ENCODE assay signal across 21 cellular contexts in genomic region chr2:234419726-234420125, GRCh38.
DNase-seq lines count a peak whose midpoint lies in the region; ATAC-seq, FAIRE-seq and TF ChIP-seq lines count a peak whose summit lies in the region.
"Had no signal": no experiment of that assay in that cellular context is flagged by ENCODE, and none has a peak within 500 bp of the region (broad histone marks: within the 10 kb centered on the region; RNA-seq: fewer than 3 reads in every experiment).

No MANE protein-coding gene starts in this region.

- H3K14ac ChIP-seq in mesenchymal stem cell (ENCODE audit: low read length in 2 of 2) = no peak overlapping the region

- no peak overlapping the region for H4K91ac ChIP-seq in mesenchymal stem cell (ENCODE audit: low read length)

- peak overlapping the region; percentile 96 for H2AK5ac ChIP-seq in mesenchymal stem cell (ENCODE audit: low read length, severe bottlenecking)

- H3K4me3 ChIP-seq in mesenchymal stem cell (ENCODE audit: insufficient read depth in 1 of 2, low read depth in 1 of 2, low read length in 2 of 2) = no peak overlapping the region
- H3K4me3 ChIP-seq: HAP-1 had no signal

- no peaks in the 10 kb centered on the region for H3K27me3 ChIP-seq in CD4-positive, alpha-beta T cell (ENCODE audit: control insufficient read depth, insufficient read depth, low read length)
- H3K27me3 ChIP-seq in mesenchymal stem cell (ENCODE audit: control insufficient read depth in 1 of 2, insufficient read depth in 1 of 2, low read length in 2 of 2) = no peaks in the 10 kb centered on the region
- H3K27me3 ChIP-seq: BE2C had no signal

- H3K9me3 Mint-ChIP-seq in T-helper 1 cell treated with Interleukin-12 subunit alpha and Interleukin-12 subunit beta and Interleukin-4 antibody, amounts not matched to agents 30 μg/mL and 1 μg/mL, for 36 hours = peaks cover 12% of the 10 kb centered on the region
- H3K9me3 Mint-ChIP-seq in CD4-positive, alpha-beta T cell = peaks cover 4% of the 10 kb centered on the region
- H3K9me3 Mint-ChIP-seq in T-cell = peaks cover 4 to 8% (median 6%) of the 10 kb centered on the region in 3 donors

- H3K27ac ChIP-seq in CD4-positive, alpha-beta T cell (ENCODE audit: low read depth, low read length) = peak overlapping the region; percentile 33
- H3K27ac ChIP-seq in mesenchymal stem cell (ENCODE audit: low read length, poor library complexity, severe bottlenecking) = no peak overlapping the region

- no peak overlapping the region for H2BK5ac ChIP-seq in mesenchymal stem cell (ENCODE audit: low read depth, low read length, poor library complexity, severe bottlenecking)

- H2BK15ac ChIP-seq in mesenchymal stem cell (ENCODE audit: low read depth, poor library complexity, severe bottlenecking) = no peak overlapping the region

- peak overlapping the region; percentile 38 for H3K27ac Mint-ChIP-seq in T-helper 1 cell treated with Interleukin-12 subunit alpha and Interleukin-12 subunit beta and Interleukin-4 antibody, amounts not matched to agents 30 μg/mL and 1 μg/mL, for 36 hours
- peak overlapping the region; percentile 97 for H3K27ac Mint-ChIP-seq in CD4-positive, alpha-beta T cell
- peak overlapping the region; percentile 97 to 98 for H3K27ac Mint-ChIP-seq in T-cell

- peaks cover 6% of the 10 kb centered on the region for H3K9me3 ChIP-seq in CD4-positive, alpha-beta T cell (ENCODE audit: control insufficient read depth, low read length)
- no peaks in the 10 kb centered on the region for H3K9me3 ChIP-seq in mesenchymal stem cell (ENCODE audit: control insufficient read depth, low read length)
- H3K9me3 ChIP-seq: BE2C, HAP-1 had no signal

- H3K4ac ChIP-seq in mesenchymal stem cell (ENCODE audit: low read depth in 1 of 2, low read length in 2 of 2) = no peak overlapping the region

- H3K27me3 Mint-ChIP-seq in T-helper 1 cell treated with Interleukin-12 subunit alpha and Interleukin-12 subunit beta and Interleukin-4 antibody, amounts not matched to agents 30 μg/mL and 1 μg/mL, for 36 hours (ENCODE audit: low read depth) = no peaks in the 10 kb centered on the region
- no peaks in the 10 kb centered on the region for H3K27me3 Mint-ChIP-seq in CD4-positive, alpha-beta T cell
- no peaks in the 10 kb centered on the region for H3K27me3 Mint-ChIP-seq in T-cell

- CTCF ChIA-PET in CD4-positive, alpha-beta T cell (lab: Charles Lee) = interaction anchor here (1.6 kb wide), 1 partner anchor 27 kb away, joined by 3 read pairs; no protein-coding TSS in a partner anchor
- CTCF ChIA-PET in T-cell (lab: Charles Lee) = interaction anchor here in 1 of 2 donors (0.7 kb wide), 1 partner anchor 91 kb away, joined by 3 read pairs; no protein-coding TSS in a partner anchor

- no peak for DNase-seq in T-helper 1 cell
- no peak for DNase-seq in CD4-positive, alpha-beta T cell
- DNase-seq in T-cell = no peak
- DNase-seq in mesenchymal stem cell = no peak
- DNase-seq in NAMALWA (ENCODE audit: low spot score) = no peak
- no peak for DNase-seq in RCC 7860 (ENCODE audit: low spot score)
- no peak for DNase-seq in kidney tubule cell (ENCODE audit: low spot score)
- DNase-seq: 8988T; BE2C; COR-L47; NCI-H1417; NCI-H187 treated with DMSO at 0.1 percent for 48 hours; NCI-H345; NCI-H526; NK-92 treated with Interleukin-12 subunit alpha and Interleukin-12 subunit beta, amount 100 ng/mL, for 24 hours; RPMI8226; SIG-M5 had no signal

- H4K8ac ChIP-seq in mesenchymal stem cell (ENCODE audit: low read length) = no peak overlapping the region

- no peak overlapping the region for H2AFZ ChIP-seq in mesenchymal stem cell (ENCODE audit: low read depth, low read length)

- no peak overlapping the region for H3K9ac ChIP-seq in mesenchymal stem cell (ENCODE audit: low read length)

- intact Hi-C loops in CD4-positive, alpha-beta T cell (cut with DNase I, micrococcal nuclease) = loop anchor here in 1 of 2 experiments (5.0 to 10.0 kb wide), 3 partner anchors 33 to 125 kb away; no protein-coding TSS in a partner anchor

- FAIRE-seq in RCC 7860 (lab: Jason Lieb, UNC) = no peak
- FAIRE-seq: G401.6 had no signal

- peaks cover 44% of the 10 kb centered on the region for H3K4me1 Mint-ChIP-seq in T-helper 1 cell treated with Interleukin-12 subunit alpha and Interleukin-12 subunit beta and Interleukin-4 antibody, amounts not matched to agents 30 μg/mL and 1 μg/mL, for 36 hours (ENCODE audit: low read depth)
- peaks cover 83% of the 10 kb centered on the region for H3K4me1 Mint-ChIP-seq in CD4-positive, alpha-beta T cell (ENCODE audit: low read depth)
- H3K4me1 Mint-ChIP-seq in T-cell = peaks cover 62 to 83% (median 76%) of the 10 kb centered on the region in 3 donors

- no peak overlapping the region for H3K23ac ChIP-seq in mesenchymal stem cell (ENCODE audit: low read length in 2 of 2)

- H3K36me3 Mint-ChIP-seq in T-helper 1 cell treated with Interleukin-12 subunit alpha and Interleukin-12 subunit beta and Interleukin-4 antibody, amounts not matched to agents 30 μg/mL and 1 μg/mL, for 36 hours (ENCODE audit: low read depth) = peaks cover 14% of the 10 kb centered on the region
- peaks cover 3% of the 10 kb centered on the region for H3K36me3 Mint-ChIP-seq in CD4-positive, alpha-beta T cell (ENCODE audit: low read depth)
- peaks cover 7% of the 10 kb centered on the region for H3K36me3 Mint-ChIP-seq in T-cell

- H3K36me3 ChIP-seq in mesenchymal stem cell (ENCODE audit: control insufficient read depth in 1 of 2, insufficient read depth in 2 of 2, low read depth in 1 of 2, low read length in 2 of 2) = no peaks in the 10 kb centered on the region
- H3K36me3 ChIP-seq: BE2C, HAP-1 had no signal

- ATAC-seq in CD4-positive, alpha-beta T cell (ENCODE audit: poor library complexity) = no peak
- no peak for ATAC-seq in T-cell (replicated peaks in 1 of 4)

- no peaks in the 10 kb centered on the region for H3K79me1 ChIP-seq in mesenchymal stem cell (replicated peaks; ENCODE audit: low read length, poor library complexity, severe bottlenecking)

- 97% methylated on average over 3 of the region's 5 CpGs for WGBS in mesenchymal stem cell

- H3K18ac ChIP-seq in mesenchymal stem cell (ENCODE audit: low read depth in 1 of 2, low read length in 2 of 2) = no peak overlapping the region

- H2BK120ac ChIP-seq in mesenchymal stem cell (ENCODE audit: low read depth, low read length) = no peak overlapping the region

- H3K4me2 ChIP-seq in mesenchymal stem cell (ENCODE audit: low read length, poor library complexity, severe bottlenecking) = no peak overlapping the region

- TF ChIP-seq CTCF in CD4-positive, alpha-beta T cell (IDR thresholded peaks at IDR 0.05) = no peak

- POLR2A ChIA-PET in CD4-positive, alpha-beta T cell (lab: Charles Lee) = interaction anchor here (0.6 to 10.9 kb wide), 2 partner anchors 31 to 71 kb away, joined by 5 to 376 read pairs; no protein-coding TSS in a partner anchor
- POLR2A ChIA-PET in T-cell (lab: Charles Lee) = interaction anchor here (0.6 to 1.1 kb wide), 3 partner anchors 8 to 313 kb away, joined by 3 to 4 read pairs (median 3); no protein-coding TSS in a partner anchor

- H2BK12ac ChIP-seq in mesenchymal stem cell (ENCODE audit: low read length in 2 of 2) = no peak overlapping the region

- H3K4me3 Mint-ChIP-seq in T-helper 1 cell treated with Interleukin-12 subunit alpha and Interleukin-12 subunit beta and Interleukin-4 antibody, amounts not matched to agents 30 μg/mL and 1 μg/mL, for 36 hours = no peak overlapping the region
- no peak overlapping the region for H3K4me3 Mint-ChIP-seq in CD4-positive, alpha-beta T cell
- H3K4me3 Mint-ChIP-seq in T-cell = peak overlapping the region in 1 of 3 donors; percentile 50
- H3K4me3 Mint-ChIP-seq: IgD-negative memory B cell had no signal

- peaks cover 9% of the 10 kb centered on the region for H3K4me1 ChIP-seq in mesenchymal stem cell (ENCODE audit: control insufficient read depth, insufficient read depth, low read depth, low read length)

Comparison
In these comparisons a context has a peak if more than half of its experiments do, and no peak if none do; other contexts are left out.
1. H3K27ac Mint-ChIP-seq: peak in every context shown above with its lines; median percentile 98 in T-cell; 97 in CD4-positive, alpha-beta T cell; 38 in T-helper 1 cell treated with Interleukin-12 subunit alpha and Interleukin-12 subunit beta and Interleukin-4 antibody, amounts not matched to agents 30 μg/mL and 1 μg/mL, for 36 hours.